In genomic region chr18:9838144-9838877, GRCh38 we compare ENCODE assay signal across 11 cellular contexts. TPM values are rescaled to one million over a fixed set of nuclear protein-coding genes. Genes with fewer than 3 reads are reported as not detected.
DNase-seq lines count a peak whose midpoint lies in the region; ATAC-seq and TF ChIP-seq lines count a peak whose summit lies in the region.
"Had no signal": no experiment of that assay in that cellular context is flagged by ENCODE, and none has a peak within 500 bp of the region (broad histone marks: within the 10 kb centered on the region; RNA-seq: fewer than 3 reads in every experiment).

No MANE protein-coding gene starts in this region.

- H3K4me1 Mint-ChIP-seq in endothelial cell (ENCODE audit: unreplicated experiment), result peaks cover 13% of the 10 kb centered on the region

- peaks cover 21% of the 10 kb centered on the region for H3K36me3 Mint-ChIP-seq in endothelial cell (ENCODE audit: low read depth, unreplicated experiment)

- H3K4me1 ChIP-seq in muscle layer of colon (ENCODE audit: insufficient read depth, low read length), result peaks cover 53% of the 10 kb centered on the region

- TF ChIP-seq CTCF in endothelial cell (IDR thresholded peaks at IDR 0.05; ENCODE audit: unreplicated experiment), result no peak
- no peak for TF ChIP-seq CTCF in lower leg skin (IDR thresholded peaks at IDR 0.05)

- H3K9ac ChIP-seq in muscle layer of colon (ENCODE audit: low read length), result no peak overlapping the region

- H3K27me3 Mint-ChIP-seq in endothelial cell (ENCODE audit: unreplicated experiment), result no peaks in the 10 kb centered on the region

- peak; percentile 70 for DNase-seq in COLO668 (lab: John Stamatoyannopoulos, UW; ENCODE audit: unreplicated experiment)
- DNase-seq in NCI-H2081 treated with DMSO at 0.1 percent for 48 hours (lab: John Stamatoyannopoulos, UW), result peak; percentile 42
- no peak for DNase-seq in endothelial cell (ENCODE audit: low spot score)
- no peak for DNase-seq in lower leg skin (ENCODE audit: low spot score in 2 of 2)
- no peak for DNase-seq in activated CD4-positive, alpha-beta T cell treated with anti-CD3 and anti-CD28 coated beads for 1 hour
- DNase-seq: activated CD8-positive, alpha-beta memory T cell treated with anti-CD3 and anti-CD28 coated beads, Interleukin-2, amount 50 U/mL, for 4 hours; stimulated activated naive B cell treated with anti-CD40 and anti-IgM and Interleukin-4, amounts not matched to agents 10 μg/mL and 1 μg/mL and 100 μg/mL, for 72 hours had no signal

- H3K4me3 ChIP-seq in muscle layer of colon (ENCODE audit: low read depth in 1 of 2, low read length in 2 of 2) (no peak overlapping the region), lower leg skin (ENCODE audit: low read depth, poor library complexity, severe bottlenecking) (no peak overlapping the region)

- no peak for ATAC-seq in GM18873 (IDR thresholded peaks at IDR 0.05; ENCODE audit: low FRiP score, unreplicated experiment)
- no peak for ATAC-seq in GM18520 (IDR thresholded peaks at IDR 0.05; ENCODE audit: unreplicated experiment)
- ATAC-seq: stimulated activated naive B cell treated with anti-CD40 and anti-IgM and Interleukin-4, amounts not matched to agents 10 μg/mL and 1 μg/mL and 100 μg/mL, for 72 hours had no signal

- H3K27ac ChIP-seq in muscle layer of colon (ENCODE audit: low read depth, low read length), result peak overlapping the region; percentile 75

- no peak overlapping the region for H3K27ac Mint-ChIP-seq in endothelial cell (ENCODE audit: unreplicated experiment)
- H3K27ac Mint-ChIP-seq: progenitor cell of endocrine pancreas; stimulated activated naive B cell treated with anti-CD40 and anti-IgM and Interleukin-4, amounts not matched to agents 10 μg/mL and 1 μg/mL and 100 μg/mL, for 72 hours had no signal

- intact Hi-C loops in lower leg skin (cut with DNase I; ENCODE audit: low total_unique reads), result no loop called here

- no peaks in the 10 kb centered on the region for H3K27me3 ChIP-seq in muscle layer of colon (ENCODE audit: control insufficient read depth in 1 of 2, insufficient read depth in 2 of 2, low read length in 2 of 2)

- peak overlapping the region; percentile 48 for H3K4me3 Mint-ChIP-seq in endothelial cell (ENCODE audit: unreplicated experiment)
- H3K4me3 Mint-ChIP-seq: stimulated activated naive B cell treated with anti-CD40 and anti-IgM and Interleukin-4, amounts not matched to agents 10 μg/mL and 1 μg/mL and 100 μg/mL, for 72 hours had no signal

- H3K36me3 ChIP-seq in muscle layer of colon (ENCODE audit: insufficient read depth, low read length), result no peaks in the 10 kb centered on the region

- WGBS in lower leg skin, 2 donors, result 42 to 54% methylated on average over 10 of the region's 10 CpGs

- no peak for TF ChIP-seq POLR2A in lower leg skin (IDR thresholded peaks at IDR 0.05)

- no peaks in the 10 kb centered on the region for H3K9me3 ChIP-seq in muscle layer of colon (ENCODE audit: low read length)

- no peaks in the 10 kb centered on the region for H3K9me3 Mint-ChIP-seq in endothelial cell (ENCODE audit: unreplicated experiment)
- H3K9me3 Mint-ChIP-seq: stimulated activated naive B cell treated with anti-CD40 and anti-IgM and Interleukin-4, amounts not matched to agents 10 μg/mL and 1 μg/mL and 100 μg/mL, for 72 hours had no signal

RNA-seq across cellular contexts. Expression of gene TXNDC2, which starts 47.5 kb away (rescaled TPM):
- total RNA-seq in endothelial cell (ENCODE audit: unreplicated experiment), result not detected
- under 1 TPM in 1 of 4 donors, not detected in 3; 0.06 TPM for total RNA-seq in lower leg skin
- total RNA-seq: progenitor cell of endocrine pancreas had no signal

Comparison
In these comparisons a context has a peak if more than half of its experiments do, and no peak if none do; other contexts are left out.
1. DNase-seq: peak in COLO668 (single experiment) and NCI-H2081 treated with DMSO at 0.1 percent for 48 hours (single experiment); none in endothelial cell (single experiment), lower leg skin (0 of 2) and activated CD4-positive, alpha-beta T cell treated with anti-CD3 and anti-CD28 coated beads for 1 hour (single experiment).